In the genomic region with DNA sequence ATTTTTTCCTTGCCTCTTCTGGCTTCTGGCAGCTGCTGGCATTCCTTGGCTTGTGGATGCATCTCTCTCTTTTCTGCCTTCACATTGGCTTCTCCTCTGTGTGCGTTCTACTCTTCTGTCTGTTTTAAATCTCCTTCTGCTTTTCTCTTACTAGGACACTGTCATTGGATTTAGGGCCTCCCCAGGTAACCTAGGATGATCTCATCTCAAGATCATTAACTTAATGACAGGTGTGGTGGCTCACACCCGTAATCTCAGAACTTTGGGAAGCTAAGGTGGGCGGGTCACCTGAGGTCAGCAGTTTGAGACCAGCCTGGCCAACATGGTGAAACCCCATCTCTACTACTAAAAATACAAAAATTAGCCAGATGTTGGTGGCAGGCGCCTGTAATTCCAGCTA, we compare ENCODE assay signal across 7 cellular contexts.
"Had no signal": no experiment of that assay in that cellular context is flagged by ENCODE, and none has a peak within 500 bp of the region (broad histone marks: within the 10 kb centered on the region; RNA-seq: fewer than 3 reads in every experiment).

No MANE protein-coding gene starts in this region.

- ATAC-seq: HepG2 had no signal

- H3K4me2 ChIP-seq: KMS-11 had no signal

- FAIRE-seq: HepG2, HTR-8/SVneo had no signal

- H3K27ac ChIP-seq: HL-60, KMS-11 had no signal

- H3K9ac ChIP-seq: KMS-11 had no signal

- DNase-seq: IMR-90, KBM-7, KG1 had no signal
